In the genomic region with DNA sequence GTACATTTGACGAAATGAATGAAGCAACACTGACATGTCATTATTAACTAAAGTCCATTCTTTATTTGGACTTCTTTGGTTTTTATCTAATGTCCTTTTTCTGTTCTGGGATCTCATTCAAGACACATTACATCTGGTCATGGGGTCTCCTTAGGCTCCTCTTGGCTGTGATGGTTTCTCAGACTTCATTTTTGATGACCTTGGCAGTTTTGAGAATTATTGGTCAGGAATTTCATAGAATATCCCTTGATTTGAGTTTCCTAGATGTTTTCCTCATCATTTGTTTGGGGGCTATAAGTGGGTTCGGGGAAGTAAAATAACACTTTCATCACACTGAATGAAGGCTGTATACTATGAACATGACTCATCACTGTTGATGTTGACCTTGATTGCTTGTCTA, we compare ENCODE assay signal across 33 cellular contexts.
"Had no signal": no experiment of that assay in that cellular context is flagged by ENCODE, and none has a peak within 500 bp of the region (broad histone marks: within the 10 kb centered on the region; RNA-seq: fewer than 3 reads in every experiment).

No MANE protein-coding gene starts in this region.

- FAIRE-seq: astrocyte, bronchial epithelial cell, colon had no signal

- DNase-seq: activated effector memory CD4-positive, alpha-beta T cell treated with anti-CD3 and anti-CD28 coated beads, Interleukin-2, amount 50 U/mL, for 16 hours; activated effector memory CD4-positive, alpha-beta T cell treated with Interleukin-2 at 50 U/mL for 16 hours; activated gamma-delta T cell; activated gamma-delta T cell treated with Interleukin-2 at 50 U/mL for 16 hours; activated naive CD4-positive, alpha-beta T cell; activated naive CD4-positive, alpha-beta T cell treated with anti-CD3 and anti-CD28 coated beads for 36 hours; activated naive CD4-positive, alpha-beta T cell treated with anti-CD3 and anti-CD28 coated beads, Interleukin-2, amount 10 ng/mL, durations not matched to agents 7 days and 5 days; activated naive CD4-positive, alpha-beta T cell treated with anti-CD3 and anti-CD28 coated beads, Interleukin-2, amount 50 U/mL, for 16 hours; activated naive CD4-positive, alpha-beta T cell treated with Interleukin-2 at 50 U/mL for 16 hours; activated naive CD8-positive, alpha-beta T cell treated with anti-CD3 and anti-CD28 coated beads for 36 hours; activated naive CD8-positive, alpha-beta T cell treated with anti-CD3 and anti-CD28 coated beads, Interleukin-2, amount 10 ng/mL, durations not matched to agents 7 days and 5 days; activated naive CD8-positive, alpha-beta T cell treated with anti-CD3 and anti-CD28 coated beads, Interleukin-2, amount 50 U/mL, for 24 hours; activated T-cell treated with anti-CD3 and anti-CD28 coated beads, Interleukin-2, amount 50 U/mL, for 4 hours; activated T-cell treated with anti-CD3 and anti-CD28 coated beads, Interleukin-2, amount 50 U/mL, for 48 hours; activated T-cell treated with anti-CD3 and anti-CD28 coated beads, Interleukin-2, amount 50 U/mL, for 72 hours; adrenal gland; amniotic stem cell; amygdala; anterior cingulate cortex; aorta; body of pancreas; brain microvascular endothelial cell; caudate nucleus; central memory CD4-positive, alpha-beta T cell; cerebellar nuclear complex had no signal

- H3K27ac ChIP-seq: adrenal gland, ascending aorta, body of pancreas, brain microvascular endothelial cell, breast epithelium, cardiac muscle cell had no signal

- ATAC-seq: activated naive CD4-positive, alpha-beta T cell treated with anti-CD3 and anti-CD28 coated beads, Interleukin-2, amount 50 U/mL, for 72 hours; activated naive CD8-positive, alpha-beta T cell treated with anti-CD3 and anti-CD28 coated beads, Interleukin-2, amount 50 U/mL, for 24 hours; activated T-cell treated with anti-CD3 and anti-CD28 coated beads, Interleukin-2, amount 50 U/mL, for 4 hours; activated T-cell treated with anti-CD3 and anti-CD28 coated beads, Interleukin-2, amount 50 U/mL, for 72 hours; activated T-helper 17 cell treated with anti-CD3 and anti-CD28 coated beads, Interleukin-2, amount 50 U/mL, for 72 hours; body of pancreas had no signal

- H3K4me3 ChIP-seq: adrenal gland, ascending aorta, body of pancreas, breast epithelium, cardiac muscle cell had no signal

- H3K27me3 ChIP-seq: adrenal gland, ascending aorta, body of pancreas, brain microvascular endothelial cell, breast epithelium, cardiac muscle cell had no signal

- H3K9me3 ChIP-seq: adrenal gland, ascending aorta, body of pancreas, breast epithelium had no signal

- H3K36me3 ChIP-seq: adrenal gland, ascending aorta, brain microvascular endothelial cell, breast epithelium, cardiac muscle cell had no signal

- H3K4me1 ChIP-seq: adrenal gland, ascending aorta, body of pancreas, breast epithelium had no signal
